Comparison of ENCODE assay signal across 13 cellular contexts in genomic region chr18:48962857-48963554, GRCh38. TPM values are rescaled to one million over a fixed set of nuclear protein-coding genes. Genes with fewer than 3 reads are reported as not detected.
DNase-seq lines count a peak whose midpoint lies in the region; ATAC-seq and TF ChIP-seq lines count a peak whose summit lies in the region.
"Had no signal": no experiment of that assay in that cellular context is flagged by ENCODE, and none has a peak within 500 bp of the region (broad histone marks: within the 10 kb centered on the region; RNA-seq: fewer than 3 reads in every experiment).

No MANE protein-coding gene starts in this region.

- no peaks in the 10 kb centered on the region for H3K36me3 ChIP-seq in adipocyte (ENCODE audit: control insufficient read depth, insufficient read depth, low read length, severe bottlenecking)

- no peak for TF ChIP-seq CTCF in foreskin fibroblast (IDR thresholded peaks at IDR 0.05; ENCODE audit: low read depth, low read length)

- H3K4me3 ChIP-seq in adipocyte (ENCODE audit: low read length), result no peak overlapping the region
- no peak overlapping the region for H3K4me3 ChIP-seq in foreskin fibroblast (ENCODE audit: low read depth in 1 of 2, low read length in 2 of 2)

- H3K9ac ChIP-seq in adipocyte (ENCODE audit: low read length), result peak overlapping the region; percentile 30

- peak; percentile 40 for DNase-seq in GM03348 (ENCODE audit: low spot score)
- DNase-seq in adipocyte (ENCODE audit: low read depth), result no peak
- peak; percentile 3 for DNase-seq in iPS-NIHi11 (ENCODE audit: low spot score)
- no peak for DNase-seq in sciatic nerve (ENCODE audit: low spot score)
- DNase-seq in foreskin fibroblast, result no peak
- no peak for DNase-seq in middle frontal gyrus (ENCODE audit: extremely low spot score, low spot score)
- DNase-seq: caudate nucleus, GF-D8, NCI-H1436, NCI-H748 treated with DMSO at 0.1 percent for 48 hours, SIG-M5 had no signal

- intact Hi-C loops in sciatic nerve (cut with DNase I), result no loop called here

- H3K27me3 ChIP-seq in adipocyte (replicated peaks; ENCODE audit: control insufficient read depth, insufficient read depth, low read length), result no peaks in the 10 kb centered on the region

- ATAC-seq in sciatic nerve, result peak; percentile 56
- no peak for ATAC-seq in GM18517 (IDR thresholded peaks at IDR 0.05; ENCODE audit: unreplicated experiment)
- no peak for ATAC-seq in GM21619 (IDR thresholded peaks at IDR 0.05; ENCODE audit: unreplicated experiment)

- H3K4me1 ChIP-seq in adipocyte (ENCODE audit: control insufficient read depth, insufficient read depth, low read length), result peaks cover 44% of the 10 kb centered on the region

- no peaks in the 10 kb centered on the region for H3K9me3 ChIP-seq in adipocyte (ENCODE audit: control insufficient read depth, low read length)

RNA-seq across cellular contexts. Expression of gene SMAD7, which starts 12.2 kb away (rescaled TPM):
- 44.0 TPM for total RNA-seq in sciatic nerve

Comparison
In these comparisons a context has a peak if more than half of its experiments do, and no peak if none do; other contexts are left out.
1. DNase-seq: peak in GM03348 (single experiment) and iPS-NIHi11 (single experiment); none in adipocyte (single experiment), sciatic nerve (single experiment), foreskin fibroblast (0 of 2) and middle frontal gyrus (single experiment).